Comparison of ENCODE assay signal across 24 cellular contexts in the genomic region with DNA sequence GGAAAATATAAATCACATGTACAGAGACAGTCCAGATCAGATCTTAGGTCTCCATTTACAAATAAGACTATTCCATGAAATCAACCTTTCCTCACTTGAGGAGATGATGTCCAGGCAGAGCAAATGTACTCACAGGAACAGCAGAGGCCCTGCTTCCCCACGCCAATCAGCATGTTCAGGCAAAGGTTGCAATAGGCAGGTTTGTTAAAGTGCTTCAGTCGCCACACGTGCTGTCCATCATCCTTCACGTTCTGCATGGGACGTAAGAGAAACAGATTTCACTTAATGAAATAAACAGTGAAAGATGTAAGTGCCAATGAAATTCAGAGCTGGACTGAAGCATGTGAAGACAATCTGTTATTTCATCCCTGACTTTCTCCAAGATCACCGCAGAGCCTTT.
DNase-seq lines count a peak whose midpoint lies in the region; ATAC-seq, FAIRE-seq and TF ChIP-seq lines count a peak whose summit lies in the region.
"Had no signal": no experiment of that assay in that cellular context is flagged by ENCODE, and none has a peak within 500 bp of the region (broad histone marks: within the 10 kb centered on the region; RNA-seq: fewer than 3 reads in every experiment).

No MANE protein-coding gene starts in this region.

- TF ChIP-seq EP300 in H1 (IDR thresholded peaks at IDR 0.05; ENCODE audit: borderline replicate concordance in 1 of 2, low read depth in 2 of 2, low read length in 2 of 2) = no peak

- H2BK5ac ChIP-seq in H1 (ENCODE audit: low read depth, low read length) = no peak overlapping the region

- H3K14ac ChIP-seq in H1 (ENCODE audit: insufficient read length) = no peak overlapping the region

- no peak for TF ChIP-seq CTCF in H1 (IDR thresholded peaks at IDR 0.05; ENCODE audit: control extremely low read depth in 1 of 3, insufficient read depth in 1 of 3, low read depth in 1 of 3, low read length in 3 of 3)
- TF ChIP-seq CTCF in breast epithelium (IDR thresholded peaks at IDR 0.05) = no peak

- H3K4me3 ChIP-seq in H1 (ENCODE audit: extremely low read depth in 1 of 4, insufficient read depth in 2 of 4, low read depth in 3 of 4, low read length in 4 of 4) (no peak overlapping the region), breast epithelium (no peak overlapping the region)
- H3K4me3 ChIP-seq: SJCRH30 had no signal

- 0 out of 2 replicates have a peak overlapping the region, but pooled peaks have one; percentile 28 for H4K8ac ChIP-seq in H1 (ENCODE audit: extremely low read depth, insufficient read depth, low read length)

- H3K27ac ChIP-seq in H1 (ENCODE audit: low read depth, low read length) (no peak overlapping the region), breast epithelium (no peak overlapping the region)
- H3K27ac ChIP-seq: 22Rv1, SJCRH30 had no signal

- ATAC-seq in SK-N-SH treated with all-trans-retinoic acid at 6 μM for 48 hours (no peak), HG02884 (IDR thresholded peaks at IDR 0.05; ENCODE audit: unreplicated experiment) (no peak)
- ATAC-seq: PC-3 had no signal

- 96% methylated on average over 6 of the region's 6 CpGs; no CpG with 5 or more reads in 1 of the 2 experiments for WGBS in H1 (ENCODE audit: extremely low coverage in 1 of 2, insufficient coverage in 1 of 2, insufficient read length in 1 of 2, insufficient replicate concordance in 2 of 2, low coverage in 1 of 2, low lambda C conversion rate in 2 of 2, missing lambda C conversion rate in 1 of 2), 2 experiments

- no peaks in the 10 kb centered on the region for H4K20me1 ChIP-seq in H1 (replicated peaks in 1 of 2; ENCODE audit: control insufficient read depth in 1 of 2, insufficient read depth in 2 of 2, low read length in 2 of 2)

- TF ChIP-seq POLR2A in H1 (IDR thresholded peaks at IDR 0.05; ENCODE audit: control extremely low read depth in 1 of 2, low read depth in 2 of 2, low read length in 2 of 2) (no peak), breast epithelium (IDR thresholded peaks at IDR 0.05) (no peak)

- H2BK12ac ChIP-seq in H1 (ENCODE audit: low read depth, low read length) = no peak overlapping the region

- no peak overlapping the region for H2AK5ac ChIP-seq in H1 (ENCODE audit: low read depth, low read length)

- no peak overlapping the region for H3K4me2 ChIP-seq in H1 (ENCODE audit: insufficient read depth in 1 of 2, low read depth in 2 of 2, low read length in 2 of 2)

- no peaks in the 10 kb centered on the region for H3K4me1 ChIP-seq in H1 (replicated peaks in 1 of 4; ENCODE audit: control insufficient read depth in 3 of 4, insufficient read depth in 4 of 4, low read length in 3 of 4)
- H3K4me1 ChIP-seq in breast epithelium = no peaks in the 10 kb centered on the region
- H3K4me1 ChIP-seq: SJCRH30 had no signal

- no peak for FAIRE-seq in H1 (lab: Jason Lieb, UNC)
- FAIRE-seq: GM12891 had no signal

- no peak for TF ChIP-seq RAD21 in H1 (IDR thresholded peaks at IDR 0.05 in 1 of 2, conservative IDR thresholded peaks at IDR 0.05 in 1 of 2; ENCODE audit: low read depth in 2 of 2, low read length in 2 of 2)

- H3K36me3 ChIP-seq in H1 (ENCODE audit: control insufficient read depth in 2 of 4, insufficient read depth in 4 of 4, low read length in 3 of 4) (no peaks in the 10 kb centered on the region), breast epithelium (no peaks in the 10 kb centered on the region)
- H3K36me3 ChIP-seq: SJCRH30 had no signal

- no peaks in the 10 kb centered on the region for H3K79me1 ChIP-seq in H1 (ENCODE audit: low read depth, low read length)

- H3K18ac ChIP-seq in H1 (ENCODE audit: extremely low read depth, low read length) = no peak overlapping the region

- H3K23me2 ChIP-seq in H1 (ENCODE audit: low read depth, low read length) = no peaks in the 10 kb centered on the region; the same call in 1 of the 2 replicates

- POLR2A ChIA-PET in H1 (lab: Charles Lee; ENCODE audit: partially characterized antibody) = no interaction called here

- H2AFZ ChIP-seq in H1 (ENCODE audit: low read length) = no peak overlapping the region

- H3K23ac ChIP-seq in H1 (ENCODE audit: insufficient read length) = no peak overlapping the region

- H3K27me3 ChIP-seq in H1 (replicated peaks in 1 of 4; ENCODE audit: control insufficient read depth in 3 of 4, extremely low read depth in 1 of 4, insufficient read depth in 3 of 4, low read length in 3 of 4) (no peaks in the 10 kb centered on the region), breast epithelium (no peaks in the 10 kb centered on the region)
- H3K27me3 ChIP-seq: SJCRH30 had no signal

- no peak overlapping the region for H3K4ac ChIP-seq in H1 (replicated peaks; ENCODE audit: insufficient read length, low read depth, low read length)

- DNase-seq in NCI-H446 treated with DMSO at 0.1 percent for 48 hours (lab: John Stamatoyannopoulos, UW) (peak; percentile 5), NCI-H446 (lab: John Stamatoyannopoulos, UW) (no peak), H1 (ENCODE audit: low read depth in 1 of 2, low spot score in 2 of 2) (no peak), left kidney (ENCODE audit: low read depth, low spot score) (peak; percentile 36), breast epithelium (ENCODE audit: low spot score in 2 of 2) (no peak)
- DNase-seq: DMS53; GF-D8; GOT3; HCEC 1CT; Karpas-422; NCI-H1105; NCI-H1436 treated with DMSO at 0.1 percent for 48 hours; NCI-H187 treated with DMSO at 0.1 percent for 48 hours; NCI-H2171 treated with DMSO at 0.1 percent for 48 hours; NCI-H345; NCI-H524 treated with DMSO at 0.1 percent for 48 hours; NCI-H774; NK-92 treated with Interleukin-12 subunit alpha and Interleukin-12 subunit beta, amount 100 ng/mL, for 24 hours; PC-3; SJCRH30 had no signal

- no peak overlapping the region for H2BK20ac ChIP-seq in H1 (ENCODE audit: low read length)

- CTCF ChIA-PET in H1 (lab: Charles Lee; ENCODE audit: partially characterized antibody) = no interaction called here

- H3K56ac ChIP-seq in H1 (replicated peaks; ENCODE audit: insufficient read length, low read depth, low read length) = no peak overlapping the region

- no peak overlapping the region for H4K91ac ChIP-seq in H1 (replicated peaks; ENCODE audit: insufficient read length, low read length)

- no peaks in the 10 kb centered on the region for H3K79me2 ChIP-seq in H1 (ENCODE audit: control insufficient read depth in 1 of 2, insufficient read depth in 2 of 2, low read length in 2 of 2)

- no peak overlapping the region for H4K5ac ChIP-seq in H1 (ENCODE audit: insufficient read length, low read depth, low read length)

- H2BK15ac ChIP-seq in H1 (ENCODE audit: low read length) = no peak overlapping the region

- H2BK120ac ChIP-seq in H1 (replicated peaks; ENCODE audit: low read depth, low read length) = no peak overlapping the region

- H3K9me3 ChIP-seq in H1 (ENCODE audit: insufficient read depth in 2 of 2, low read depth in 1 of 2, low read length in 1 of 2) = no peaks in the 10 kb centered on the region
- H3K9me3 ChIP-seq in breast epithelium = no peaks in the 10 kb centered on the region
- H3K9me3 ChIP-seq: SJCRH30 had no signal

- no peak overlapping the region for H3K9ac ChIP-seq in H1 (replicated peaks in 1 of 4; ENCODE audit: extremely low read depth in 1 of 4, low read depth in 3 of 4, low read length in 3 of 4)

- intact Hi-C loops in breast epithelium (cut with DNase I; ENCODE audit: low total_unique reads) = no loop called here

TF ChIP-seq in H1, 55 proteins besides CTCF, POLR2A, EP300 and RAD21 (continues in another document):
- TF ChIP-seq, protein P1, sequence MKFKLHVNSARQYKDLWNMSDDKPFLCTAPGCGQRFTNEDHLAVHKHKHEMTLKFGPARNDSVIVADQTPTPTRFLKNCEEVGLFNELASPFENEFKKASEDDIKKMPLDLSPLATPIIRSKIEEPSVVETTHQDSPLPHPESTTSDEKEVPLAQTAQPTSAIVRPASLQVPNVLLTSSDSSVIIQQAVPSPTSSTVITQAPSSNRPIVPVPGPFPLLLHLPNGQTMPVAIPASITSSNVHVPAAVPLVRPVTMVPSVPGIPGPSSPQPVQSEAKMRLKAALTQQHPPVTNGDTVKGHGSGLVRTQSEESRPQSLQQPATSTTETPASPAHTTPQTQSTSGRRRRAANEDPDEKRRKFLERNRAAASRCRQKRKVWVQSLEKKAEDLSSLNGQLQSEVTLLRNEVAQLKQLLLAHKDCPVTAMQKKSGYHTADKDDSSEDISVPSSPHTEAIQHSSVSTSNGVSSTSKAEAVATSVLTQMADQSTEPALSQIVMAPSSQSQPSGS (IDR thresholded peaks at IDR 0.05; ENCODE audit: low read length) = no peak
- TF ChIP-seq TAF7 (optimal IDR thresholded peaks at IDR 0.05; ENCODE audit: borderline replicate concordance, low read depth, low read length) (no peak), SIN3A (conservative IDR thresholded peaks at IDR 0.05 in 1 of 2, IDR thresholded peaks at IDR 0.05 in 1 of 2; ENCODE audit: low read depth in 1 of 2, low read length in 2 of 2) (no peak), GTF2F1 (IDR thresholded peaks at IDR 0.05; ENCODE audit: borderline replicate concordance, low read depth, low read length) (no peak), JUND (IDR thresholded peaks at IDR 0.05; ENCODE audit: low read length) (no peak), CREB1 (IDR thresholded peaks at IDR 0.05) (no peak), RBBP5 (IDR thresholded peaks at IDR 0.05; ENCODE audit: borderline replicate concordance, low read depth, low read length) (no peak), BCL11A (IDR thresholded peaks at IDR 0.05; ENCODE audit: low read depth in 2 of 2, low read length in 2 of 2) (no peak)

TF ChIP-seq in SK-N-SH treated with all-trans-retinoic acid at 6 μM for 48 hours, 23 proteins besides CTCF, POLR2A, EP300 and RAD21 (continues in another document):
- TF ChIP-seq, protein P2, sequence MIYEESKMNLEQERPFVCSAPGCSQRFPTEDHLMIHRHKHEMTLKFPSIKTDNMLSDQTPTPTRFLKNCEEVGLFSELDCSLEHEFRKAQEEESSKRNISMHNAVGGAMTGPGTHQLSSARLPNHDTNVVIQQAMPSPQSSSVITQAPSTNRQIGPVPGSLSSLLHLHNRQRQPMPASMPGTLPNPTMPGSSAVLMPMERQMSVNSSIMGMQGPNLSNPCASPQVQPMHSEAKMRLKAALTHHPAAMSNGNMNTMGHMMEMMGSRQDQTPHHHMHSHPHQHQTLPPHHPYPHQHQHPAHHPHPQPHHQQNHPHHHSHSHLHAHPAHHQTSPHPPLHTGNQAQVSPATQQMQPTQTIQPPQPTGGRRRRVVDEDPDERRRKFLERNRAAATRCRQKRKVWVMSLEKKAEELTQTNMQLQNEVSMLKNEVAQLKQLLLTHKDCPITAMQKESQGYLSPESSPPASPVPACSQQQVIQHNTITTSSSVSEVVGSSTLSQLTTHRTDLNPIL (CRISPR knock-in tag; IDR thresholded peaks at IDR 0.05; ENCODE audit: low read depth) = no peak

Comparison
In these comparisons a context has a peak if more than half of its experiments do, and no peak if none do; other contexts are left out.
1. DNase-seq: peak in NCI-H446 treated with DMSO at 0.1 percent for 48 hours (single experiment) and left kidney (single experiment); none in NCI-H446 (0 of 2), H1 (0 of 2) and breast epithelium (0 of 2).